ENCODE assay signal across 1 cellular context in genomic region chr9:129148463-129149204, GRCh38.
TF ChIP-seq lines count a peak whose summit lies in the region.

No MANE protein-coding gene starts in this region.

TF ChIP-seq in HCT116, 20 proteins besides CTCF, POLR2A, EP300 and RAD21 (continued from another document):
- TF ChIP-seq ATF3 (IDR thresholded peaks at IDR 0.05) = no peak
- no peak for TF ChIP-seq JUND (IDR thresholded peaks at IDR 0.05)
- no peak for TF ChIP-seq ZNF274 (IDR thresholded peaks at IDR 0.05; ENCODE audit: low read depth, low read length)
